Comparison of ENCODE assay signal across 8 cellular contexts in genomic region chr14:73787760-73788508, GRCh38.
DNase-seq lines count a peak whose midpoint lies in the region; ATAC-seq and TF ChIP-seq lines count a peak whose summit lies in the region.

No MANE protein-coding gene starts in this region.

- H3K27me3 ChIP-seq in PC-3 (ENCODE audit: low read length) (no peaks in the 10 kb centered on the region), breast epithelium (no peaks in the 10 kb centered on the region), mesendoderm (ENCODE audit: insufficient read depth, low read length, poor library complexity) (no peaks in the 10 kb centered on the region)

- peak overlapping the region; percentile 91 for H3K56ac ChIP-seq in mesendoderm (ENCODE audit: low read length)

- peaks cover 15% of the 10 kb centered on the region for H3K79me1 ChIP-seq in mesendoderm (ENCODE audit: low read length)

- intact Hi-C loops in PC-3 (cut with micrococcal nuclease) (loop anchor here (5.0 kb wide), 1 partner anchor 36 kb away; no protein-coding TSS in a partner anchor), breast epithelium (cut with DNase I; ENCODE audit: low total_unique reads) (no loop called here)

- H3K9me3 ChIP-seq in PC-3 (ENCODE audit: low read length) (no peaks in the 10 kb centered on the region), breast epithelium (no peaks in the 10 kb centered on the region)

- H2BK15ac ChIP-seq in mesendoderm (replicated peaks; ENCODE audit: low read depth): no peak overlapping the region

- H3K18ac ChIP-seq in mesendoderm (ENCODE audit: low read length): peak overlapping the region; percentile 99

- H2BK120ac ChIP-seq in mesendoderm (ENCODE audit: low read depth, low read length): no peak overlapping the region

- H3K27ac ChIP-seq in PC-3 (ENCODE audit: low read length) (peak overlapping the region; percentile 97), breast epithelium (peak overlapping the region; percentile 97 to 98), mesendoderm (ENCODE audit: low read depth, low read length) (no peak overlapping the region)

- CTCF ChIA-PET in PC-3 (lab: Charles Lee): interaction anchor here (0.6 to 1.0 kb wide), 3 partner anchors 18 to 58 kb away, joined by 3 to 7 read pairs (median 3); no protein-coding TSS in a partner anchor

- DNase-seq in SIG-M5 treated with dmso at 0.1 percent for 504 hours (lab: John Stamatoyannopoulos, UW; ENCODE audit: unreplicated experiment) (peak; percentile 47), SIG-M5 (lab: John Stamatoyannopoulos, UW) (no peak), PC-3 (peak; percentile 32), breast epithelium (ENCODE audit: low spot score in 2 of 2) (no peak), mesendoderm (no peak), superior temporal gyrus (ENCODE audit: extremely low spot score) (peak; percentile 75), middle frontal gyrus (ENCODE audit: extremely low spot score, low spot score) (no peak)

- peak overlapping the region; percentile 89 for H3K9ac ChIP-seq in PC-3 (ENCODE audit: low read length)
- H3K9ac ChIP-seq in mesendoderm (ENCODE audit: low read length): peak overlapping the region; percentile 75

- H4K8ac ChIP-seq in mesendoderm (ENCODE audit: low read depth, low read length): no peak overlapping the region

- peaks cover 51% of the 10 kb centered on the region for H3K79me2 ChIP-seq in PC-3 (ENCODE audit: low read length)
- peaks cover 6% of the 10 kb centered on the region for H3K79me2 ChIP-seq in mesendoderm (ENCODE audit: control insufficient read depth, insufficient read depth, low read length)

- no peak overlapping the region for H3K4ac ChIP-seq in mesendoderm (ENCODE audit: low read depth, low read length)

- no peak overlapping the region for H2BK5ac ChIP-seq in mesendoderm (ENCODE audit: low read length)

- peaks cover 56% of the 10 kb centered on the region for H3K4me1 ChIP-seq in PC-3 (ENCODE audit: insufficient read depth, low read length)
- H3K4me1 ChIP-seq in breast epithelium: peaks cover 30 to 40% of the 10 kb centered on the region in 2 donors
- H3K4me1 ChIP-seq in mesendoderm (ENCODE audit: control insufficient read depth, low read depth, low read length): peaks cover 10% of the 10 kb centered on the region

- no peaks in the 10 kb centered on the region; the same call in 1 of the 2 replicates for H4K20me1 ChIP-seq in PC-3 (ENCODE audit: low read length)

- H4K5ac ChIP-seq in mesendoderm (ENCODE audit: low read length): no peak overlapping the region

- ATAC-seq in PC-3: no peak
- ATAC-seq in HG03342 (IDR thresholded peaks at IDR 0.05; ENCODE audit: unreplicated experiment): no peak

- H3K36me3 ChIP-seq in PC-3 (ENCODE audit: low read depth, low read length): no peaks in the 10 kb centered on the region
- H3K36me3 ChIP-seq in breast epithelium: no peaks in the 10 kb centered on the region
- no peaks in the 10 kb centered on the region for H3K36me3 ChIP-seq in mesendoderm (ENCODE audit: control insufficient read depth, insufficient read depth, low read length)

- peak overlapping the region; percentile 73 for H3K4me3 ChIP-seq in PC-3 (ENCODE audit: low read length)
- peak overlapping the region; percentile 73 to 80 (median 76) for H3K4me3 ChIP-seq in breast epithelium
- H3K4me3 ChIP-seq in mesendoderm (ENCODE audit: low read length): peak overlapping the region; percentile 33

- no peak overlapping the region for H3K23ac ChIP-seq in mesendoderm (ENCODE audit: low read length)

- no peaks in the 10 kb centered on the region for H3K9me2 ChIP-seq in PC-3 (replicated peaks; ENCODE audit: low read length)

- TSS peak; percentile 30 for BruUV-seq in PC-3 (replicated peaks; lab: Mats Ljungman, UMichigan)

- POLR2A ChIA-PET in PC-3 (lab: Charles Lee; ENCODE audit: unreplicated experiment): interaction anchor here (0.6 to 0.9 kb wide), 2 partner anchors 34 to 50 kb away, joined by 3 to 4 read pairs; no protein-coding TSS in a partner anchor

- TF ChIP-seq POLR2A in breast epithelium (IDR thresholded peaks at IDR 0.05): no peak

- H2AK5ac ChIP-seq in mesendoderm (ENCODE audit: low read length): no peak overlapping the region

- peaks cover 3% of the 10 kb centered on the region for H3F3A ChIP-seq in PC-3 (ENCODE audit: low read length, unreplicated experiment)

- H3K4me2 ChIP-seq in PC-3 (ENCODE audit: low read length): peak overlapping the region; percentile 99
- peak overlapping the region; percentile 66 for H3K4me2 ChIP-seq in mesendoderm (ENCODE audit: low read length)

- WGBS in mesendoderm (ENCODE audit: extremely low coverage, insufficient coverage, low lambda C conversion rate): no CpG with 5 or more reads among the region's 11 CpGs

- TF ChIP-seq CTCF in PC-3 (conservative IDR thresholded peaks at IDR 0.05; ENCODE audit: low read depth, low read length) (no peak), breast epithelium (IDR thresholded peaks at IDR 0.05) (no peak)

- peak overlapping the region; percentile 84 for H2AFZ ChIP-seq in PC-3 (ENCODE audit: low read length)

Comparison
In these comparisons a context has a peak if more than half of its experiments do, and no peak if none do; other contexts are left out.
1. DNase-seq: peak in SIG-M5 treated with dmso at 0.1 percent for 504 hours (single experiment), PC-3 (single experiment) and superior temporal gyrus (single experiment); none in SIG-M5 (single experiment), breast epithelium (0 of 2), mesendoderm (single experiment) and middle frontal gyrus (single experiment).
2. Peak in every context shown above with its lines, with median percentiles within 50 percentile points of each other: H3K4me3 ChIP-seq.